In genomic region chr5:16489322-16489791, GRCh38 we compare ENCODE assay signal across 8 cellular contexts. TPM values are rescaled to one million over a fixed set of nuclear protein-coding genes. Genes with fewer than 3 reads are reported as not detected.
DNase-seq lines count a peak whose midpoint lies in the region; ATAC-seq, FAIRE-seq and TF ChIP-seq lines count a peak whose summit lies in the region.

No MANE protein-coding gene starts in this region.

- no peak for TF ChIP-seq POLR2A in testis (IDR thresholded peaks at IDR 0.05)

- H3K36me3 ChIP-seq in testis (ENCODE audit: low read depth, missing control alignments) = no peaks in the 10 kb centered on the region

- H3K4me3 Mint-ChIP-seq in activated naive CD4-positive, alpha-beta T cell treated with anti-CD3 and anti-CD28 coated beads, Interleukin-2, amount 50 U/mL, for 24 hours = peak overlapping the region; percentile 27
- no peak overlapping the region for H3K4me3 Mint-ChIP-seq in activated naive CD4-positive, alpha-beta T cell treated with anti-CD3 and anti-CD28 coated beads, Interleukin-2, amount 10 ng/mL, durations not matched to agents 7 days and 5 days

- intact Hi-C loops in testis (cut with DNase I; ENCODE audit: low total_unique reads) = no loop called here

- ATAC-seq in HG02981 (IDR thresholded peaks at IDR 0.05; ENCODE audit: unreplicated experiment) = peak; percentile 77

- WGBS in testis, 2 donors = 34 to 44% methylated on average over 1 of the region's 1 CpG

- no peaks in the 10 kb centered on the region for H3K27me3 Mint-ChIP-seq in activated naive CD4-positive, alpha-beta T cell treated with anti-CD3 and anti-CD28 coated beads, Interleukin-2, amount 50 U/mL, for 24 hours
- H3K27me3 Mint-ChIP-seq in activated naive CD4-positive, alpha-beta T cell treated with anti-CD3 and anti-CD28 coated beads, Interleukin-2, amount 10 ng/mL, durations not matched to agents 7 days and 5 days = no peaks in the 10 kb centered on the region

- CTCF ChIA-PET in activated naive CD4-positive, alpha-beta T cell treated with anti-CD3 and anti-CD28 coated beads, Interleukin-2, amount 10 ng/mL, durations not matched to agents 7 days and 5 days (lab: Charles Lee) = interaction anchor here (0.8 to 1.3 kb wide), 3 partner anchors 63 to 178 kb away, joined by 4 to 6 read pairs (median 5); no protein-coding TSS in a partner anchor

- H3K9me3 Mint-ChIP-seq in activated naive CD4-positive, alpha-beta T cell treated with anti-CD3 and anti-CD28 coated beads, Interleukin-2, amount 50 U/mL, for 24 hours = no peaks in the 10 kb centered on the region
- H3K9me3 Mint-ChIP-seq in activated naive CD4-positive, alpha-beta T cell treated with anti-CD3 and anti-CD28 coated beads, Interleukin-2, amount 10 ng/mL, durations not matched to agents 7 days and 5 days = peaks cover 1% of the 10 kb centered on the region

- TF ChIP-seq CTCF in testis (IDR thresholded peaks at IDR 0.05) = peak; percentile 54 to 62 (median 54)

- H3K27ac ChIP-seq in testis = no peak overlapping the region

- DNase-seq in activated naive CD4-positive, alpha-beta T cell treated with anti-CD3 and anti-CD28 coated beads, Interleukin-2, amount 10 ng/mL, durations not matched to agents 7 days and 5 days = no peak
- DNase-seq in NCI-H446 (lab: John Stamatoyannopoulos, UW) (peak; percentile 55 to 73), astrocyte of the hippocampus (ENCODE audit: low read depth, low spot score) (peak; percentile 68), testis (peak; percentile 28)
- no peak for DNase-seq in activated CD4-positive, CD25-positive, alpha-beta regulatory T cell (lab: John Stamatoyannopoulos, UW)

- peaks cover 69% of the 10 kb centered on the region for H3K4me1 Mint-ChIP-seq in activated naive CD4-positive, alpha-beta T cell treated with anti-CD3 and anti-CD28 coated beads, Interleukin-2, amount 50 U/mL, for 24 hours
- H3K4me1 Mint-ChIP-seq in activated naive CD4-positive, alpha-beta T cell treated with anti-CD3 and anti-CD28 coated beads, Interleukin-2, amount 10 ng/mL, durations not matched to agents 7 days and 5 days = peaks cover 12% of the 10 kb centered on the region

- H3K27ac Mint-ChIP-seq in activated naive CD4-positive, alpha-beta T cell treated with anti-CD3 and anti-CD28 coated beads, Interleukin-2, amount 50 U/mL, for 24 hours = peak overlapping the region; percentile 43
- no peak overlapping the region for H3K27ac Mint-ChIP-seq in activated naive CD4-positive, alpha-beta T cell treated with anti-CD3 and anti-CD28 coated beads, Interleukin-2, amount 10 ng/mL, durations not matched to agents 7 days and 5 days

- no peak overlapping the region for H3K4me3 ChIP-seq in testis

- no peaks in the 10 kb centered on the region for H3K9me3 ChIP-seq in testis

- peak; percentile 99 for FAIRE-seq in islet of Langerhans (lab: Jason Lieb, UNC)

- H3K27me3 ChIP-seq in testis = no peaks in the 10 kb centered on the region

- H3K4me1 ChIP-seq in testis = peaks cover 13% of the 10 kb centered on the region

- no peaks in the 10 kb centered on the region for H3K36me3 Mint-ChIP-seq in activated naive CD4-positive, alpha-beta T cell treated with anti-CD3 and anti-CD28 coated beads, Interleukin-2, amount 50 U/mL, for 24 hours
- peaks cover 4% of the 10 kb centered on the region for H3K36me3 Mint-ChIP-seq in activated naive CD4-positive, alpha-beta T cell treated with anti-CD3 and anti-CD28 coated beads, Interleukin-2, amount 10 ng/mL, durations not matched to agents 7 days and 5 days

RNA-seq across cellular contexts. Expression of gene ZNF622, which starts 23.8 kb away (rescaled TPM):
- total RNA-seq in testis = 10 to 100 TPM; 24.5 to 24.8 TPM
- 36.3 TPM for polyA plus RNA-seq in testis (ENCODE audit: insufficient read depth, low read depth, low replicate concordance)

Comparison
In these comparisons a context has a peak if more than half of its experiments do, and no peak if none do; other contexts are left out.
1. DNase-seq: peak in NCI-H446 (2 of 2), astrocyte of the hippocampus (single experiment) and testis (single experiment); none in activated naive CD4-positive, alpha-beta T cell treated with anti-CD3 and anti-CD28 coated beads, Interleukin-2, amount 10 ng/mL, durations not matched to agents 7 days and 5 days (single experiment) and activated CD4-positive, CD25-positive, alpha-beta regulatory T cell (0 of 4).